ENCODE assay signal across 23 cellular contexts in genomic region chr2:120814352-120814751, GRCh38.
"Had no signal": no experiment of that assay in that cellular context is flagged by ENCODE, and none has a peak within 500 bp of the region (broad histone marks: within the 10 kb centered on the region; RNA-seq: fewer than 3 reads in every experiment).

No MANE protein-coding gene starts in this region.

- H3K36me3 Mint-ChIP-seq: naive B cell; natural killer cell treated with Interleukin-12 subunit alpha and Interleukin-12 subunit beta and Interleukin-15 and Interleukin-18, amount 100 ng/mL, for 72 hours had no signal

- DNase-seq: colonic mucosa; effector CD8-positive, alpha-beta T cell; endodermal cell; foreskin fibroblast; gastrocnemius medialis; head of caudate nucleus; mesenchymal stem cell; naive B cell; retina; right lobe of liver; small intestine; stimulated activated CD4-positive, alpha-beta T cell treated with anti-CD3 and anti-CD28 coated beads, Interleukin-12 subunit alpha, Interleukin-12 subunit beta, amount 100 ng/mL, for 4 hours; stimulated activated CD4-positive, alpha-beta T cell treated with anti-CD3 and anti-CD28 coated beads, Interleukin-1b, Interleukin-23, amount 100 ng/mL, for 48 hours; stimulated activated CD4-positive, alpha-beta T cell treated with anti-CD3 and anti-CD28 coated beads, Interleukin-4, amount 100 ng/mL, for 1 hour; stimulated activated CD8-positive, alpha-beta memory T cell treated with anti-CD3 and anti-CD28 coated beads, Interleukin-4, amount 100 ng/mL, for 48 hours; stimulated activated naive CD4-positive, alpha-beta T cell treated with Interleukin-2 at 50 U/mL for 16 hours; stomach; thyroid gland; trophoblast cell had no signal

- H3K27ac Mint-ChIP-seq: dendritic cell treated with granulocyte-macrophage colony-stimulating factor and Interleukin-4, amounts not matched to agents 40 ng/mL and 50 ng/mL, for 4 days; endodermal cell; mesothelial cell of epicardium; naive B cell; natural killer cell treated with Interleukin-12 subunit alpha and Interleukin-12 subunit beta and Interleukin-15 and Interleukin-18, amount 100 ng/mL, for 72 hours had no signal

- H3K4me1 Mint-ChIP-seq: naive B cell had no signal

- H3K9me3 Mint-ChIP-seq: dendritic cell treated with granulocyte-macrophage colony-stimulating factor and Interleukin-4, amounts not matched to agents 40 ng/mL and 50 ng/mL, for 4 days; endodermal cell; mesothelial cell of epicardium; natural killer cell treated with Interleukin-12 subunit alpha and Interleukin-12 subunit beta and Interleukin-15 and Interleukin-18, amount 100 ng/mL, for 72 hours; neural crest cell had no signal

- H3K27me3 Mint-ChIP-seq: naive B cell had no signal

- H3K4me3 Mint-ChIP-seq: dendritic cell treated with granulocyte-macrophage colony-stimulating factor and Interleukin-4, amounts not matched to agents 40 ng/mL and 50 ng/mL, for 4 days; endodermal cell; mesothelial cell of epicardium; naive B cell; natural killer cell treated with Interleukin-12 subunit alpha and Interleukin-12 subunit beta and Interleukin-15 and Interleukin-18, amount 100 ng/mL, for 72 hours had no signal

- FAIRE-seq: small intestine had no signal
